Comparison of ENCODE assay signal across 20 cellular contexts in genomic region chr2:48534781-48535180, GRCh38. TPM values are rescaled to one million over a fixed set of nuclear protein-coding genes. Genes with fewer than 3 reads are reported as not detected.
A peak's percentile ranks its signal among the peaks of the same experiment; 100 is the strongest.
DNase-seq lines count a peak whose midpoint lies in the region; ATAC-seq, FAIRE-seq and TF ChIP-seq lines count a peak whose summit lies in the region.
"Had no signal": no experiment of that assay in that cellular context is flagged by ENCODE, and none has a peak within 500 bp of the region (broad histone marks: within the 10 kb centered on the region; RNA-seq: fewer than 3 reads in every experiment).

No MANE protein-coding gene starts in this region.

- peak overlapping the region; percentile 36 for H3K27ac Mint-ChIP-seq in GM23338
- H3K27ac Mint-ChIP-seq in nephron progenitor cell: peak overlapping the region; percentile 26
- H3K27ac Mint-ChIP-seq: CD4-positive, alpha-beta T cell had no signal

- H3K4me3 Mint-ChIP-seq in GM23338: no peak overlapping the region
- H3K4me3 Mint-ChIP-seq in nephron progenitor cell: no peak overlapping the region
- H3K4me3 Mint-ChIP-seq: CD4-positive, alpha-beta T cell had no signal

- H4K20me1 ChIP-seq in GM23338 (replicated peaks; ENCODE audit: insufficient read depth): peaks cover 4% of the 10 kb centered on the region; the same call in 1 of the 2 replicates
- no peaks in the 10 kb centered on the region for H4K20me1 ChIP-seq in H1 (replicated peaks in 1 of 2; ENCODE audit: control insufficient read depth in 1 of 2, insufficient read depth in 2 of 2, low read length in 2 of 2)

- H4K5ac ChIP-seq in H1 (ENCODE audit: insufficient read length, low read depth, low read length): no peak overlapping the region
- H4K5ac ChIP-seq in mesendoderm (ENCODE audit: low read length): no peak overlapping the region

- H3K36me3 ChIP-seq in GM23338 (ENCODE audit: insufficient read depth): no peaks in the 10 kb centered on the region
- peaks cover 0 to 3% (median 0%) of the 10 kb centered on the region in 4 experiments; a peak in 2 of 8 replicates for H3K36me3 ChIP-seq in H1 (ENCODE audit: control insufficient read depth in 2 of 4, insufficient read depth in 4 of 4, low read length in 3 of 4)
- no peaks in the 10 kb centered on the region for H3K36me3 ChIP-seq in iPS-20b (ENCODE audit: insufficient read depth, low read depth, low read length)
- no peaks in the 10 kb centered on the region for H3K36me3 ChIP-seq in mesendoderm (ENCODE audit: control insufficient read depth, insufficient read depth, low read length)

- H4K91ac ChIP-seq in H1 (replicated peaks; ENCODE audit: insufficient read length, low read length): no peak overlapping the region

- H3K9me2 ChIP-seq in GM23338 (ENCODE audit: insufficient read depth): no peaks in the 10 kb centered on the region

- H3K18ac ChIP-seq in H1 (ENCODE audit: extremely low read depth, low read length) (peak overlapping the region; percentile 60), mesendoderm (ENCODE audit: low read length) (no peak overlapping the region)

- 0 out of 2 replicates have a peak overlapping the region, but pooled peaks have one; percentile 53 for H2AK5ac ChIP-seq in H1 (ENCODE audit: low read depth, low read length)
- no peak overlapping the region for H2AK5ac ChIP-seq in mesendoderm (ENCODE audit: low read length)

- FAIRE-seq in H1 (lab: Jason Lieb, UNC): no peak
- FAIRE-seq: A549, D721Med, G401.6, GM12892, GM18507 had no signal

- H2BK120ac ChIP-seq in H1 (replicated peaks; ENCODE audit: low read depth, low read length): no peak overlapping the region
- H2BK120ac ChIP-seq in mesendoderm (ENCODE audit: low read depth, low read length): no peak overlapping the region

- H2AFZ ChIP-seq in GM23338 (no peak overlapping the region), H1 (ENCODE audit: low read length) (no peak overlapping the region)

- H3K4me2 ChIP-seq in GM23338: no peak overlapping the region
- H3K4me2 ChIP-seq in H1 (ENCODE audit: insufficient read depth in 1 of 2, low read depth in 2 of 2, low read length in 2 of 2): no peak overlapping the region
- H3K4me2 ChIP-seq in mesendoderm (ENCODE audit: low read length): no peak overlapping the region
- H3K4me2 ChIP-seq: A549 had no signal

- H3K9me3 Mint-ChIP-seq in GM23338 (no peaks in the 10 kb centered on the region), nephron progenitor cell (peaks cover 7% of the 10 kb centered on the region)
- H3K9me3 Mint-ChIP-seq: CD4-positive, alpha-beta T cell had no signal

- no peak overlapping the region for H3K23ac ChIP-seq in H1 (ENCODE audit: insufficient read length)
- no peak overlapping the region for H3K23ac ChIP-seq in mesendoderm (ENCODE audit: low read length)

- TF ChIP-seq CTCF in GM23338 (conservative IDR thresholded peaks at IDR 0.05; ENCODE audit: low read depth in 2 of 2): no peak
- TF ChIP-seq CTCF in H1 (IDR thresholded peaks at IDR 0.05; ENCODE audit: control extremely low read depth in 1 of 3, insufficient read depth in 1 of 3, low read depth in 1 of 3, low read length in 3 of 3): no peak
- no peak for TF ChIP-seq CTCF in nephron progenitor cell (IDR thresholded peaks at IDR 0.05)

- H2BK12ac ChIP-seq in H1 (ENCODE audit: low read depth, low read length): 0 out of 2 replicates have a peak overlapping the region, but pooled peaks have one; percentile 9

- H3K27ac ChIP-seq in GM23338 (ENCODE audit: low read depth) (peak overlapping the region; percentile 46), H1 (ENCODE audit: low read depth, low read length) (no peak overlapping the region), iPS-20b (ENCODE audit: low read length) (no peak overlapping the region), mesendoderm (ENCODE audit: low read depth, low read length) (no peak overlapping the region)
- H3K27ac ChIP-seq: 22Rv1, A549, C4-2B had no signal

- H4K8ac ChIP-seq in H1 (ENCODE audit: extremely low read depth, insufficient read depth, low read length) (no peak overlapping the region), mesendoderm (ENCODE audit: low read depth, low read length) (no peak overlapping the region)

- peak; percentile 56 for DNase-seq in GM23338 (ENCODE audit: low spot score)
- no peak for DNase-seq in H1 (ENCODE audit: low read depth in 1 of 2, low spot score in 2 of 2)
- DNase-seq in nephron progenitor cell: no peak
- DNase-seq in stimulated activated CD4-positive, alpha-beta T cell treated with anti-CD3 and anti-CD28 coated beads, Interleukin-2, amount 100 ng/mL, for 24 hours: no peak
- DNase-seq in T1000 (lab: John Stamatoyannopoulos, UW): no peak
- no peak for DNase-seq in NCI-H446 (lab: John Stamatoyannopoulos, UW)
- DNase-seq in mesendoderm: no peak
- DNase-seq: AML-193; Caco-2; CD4-positive, alpha-beta T cell; HCEC 1CT had no signal

- TF ChIP-seq RAD21 in H1 (IDR thresholded peaks at IDR 0.05 in 1 of 2, conservative IDR thresholded peaks at IDR 0.05 in 1 of 2; ENCODE audit: low read depth in 2 of 2, low read length in 2 of 2): no peak

- H3K9me3 ChIP-seq in H1 (ENCODE audit: insufficient read depth in 2 of 2, low read depth in 1 of 2, low read length in 1 of 2): no peaks in the 10 kb centered on the region
- no peaks in the 10 kb centered on the region for H3K9me3 ChIP-seq in iPS-20b (ENCODE audit: insufficient read depth, low read depth, low read length)
- H3K9me3 ChIP-seq: A549, Caco-2 had no signal

- no peak overlapping the region for H2BK20ac ChIP-seq in H1 (ENCODE audit: low read length)

- H3K4ac ChIP-seq in H1 (replicated peaks; ENCODE audit: insufficient read length, low read depth, low read length) (no peak overlapping the region), mesendoderm (ENCODE audit: low read depth, low read length) (no peak overlapping the region)

- H2BK5ac ChIP-seq in H1 (ENCODE audit: low read depth, low read length) (no peak overlapping the region), mesendoderm (ENCODE audit: low read length) (no peak overlapping the region)

- no peak overlapping the region for H3K4me3 ChIP-seq in GM23338
- no peak overlapping the region for H3K4me3 ChIP-seq in H1 (ENCODE audit: extremely low read depth in 1 of 4, insufficient read depth in 2 of 4, low read depth in 3 of 4, low read length in 4 of 4)
- H3K4me3 ChIP-seq in iPS-20b (ENCODE audit: low read length): no peak overlapping the region
- H3K4me3 ChIP-seq in mesendoderm (ENCODE audit: low read length): no peak overlapping the region
- H3K4me3 ChIP-seq: A549 had no signal

- H3K4me1 Mint-ChIP-seq in GM23338: peaks cover 22% of the 10 kb centered on the region
- peaks cover 31% of the 10 kb centered on the region for H3K4me1 Mint-ChIP-seq in nephron progenitor cell

- TF ChIP-seq POLR2A in H1 (IDR thresholded peaks at IDR 0.05; ENCODE audit: control extremely low read depth in 1 of 2, low read depth in 2 of 2, low read length in 2 of 2): no peak

- no peak overlapping the region for H3K56ac ChIP-seq in H1 (replicated peaks; ENCODE audit: insufficient read length, low read depth, low read length)
- no peak overlapping the region for H3K56ac ChIP-seq in mesendoderm (ENCODE audit: low read length)

- H3K27me3 ChIP-seq in GM23338 (ENCODE audit: insufficient read depth) (no peaks in the 10 kb centered on the region), H1 (replicated peaks in 1 of 4; ENCODE audit: control insufficient read depth in 3 of 4, extremely low read depth in 1 of 4, insufficient read depth in 3 of 4, low read length in 3 of 4) (no peaks in the 10 kb centered on the region), iPS-20b (ENCODE audit: insufficient read depth, low read length) (no peaks in the 10 kb centered on the region), mesendoderm (ENCODE audit: insufficient read depth, low read length, poor library complexity) (no peaks in the 10 kb centered on the region)

- peaks cover 5% of the 10 kb centered on the region; the same call in 1 of the 2 replicates for H3K23me2 ChIP-seq in H1 (ENCODE audit: low read depth, low read length)

- no peak for TF ChIP-seq EP300 in H1 (IDR thresholded peaks at IDR 0.05; ENCODE audit: borderline replicate concordance in 1 of 2, low read depth in 2 of 2, low read length in 2 of 2)

- no peak overlapping the region for H2BK15ac ChIP-seq in H1 (ENCODE audit: low read length)
- H2BK15ac ChIP-seq in mesendoderm (replicated peaks; ENCODE audit: low read depth): no peak overlapping the region

- POLR2A ChIA-PET in H1 (lab: Charles Lee; ENCODE audit: partially characterized antibody): interaction anchor here (1.0 kb wide), 1 partner anchor 18 kb away, joined by 3 read pairs; no protein-coding TSS in a partner anchor

- no peak for ATAC-seq in GM23338
- ATAC-seq: A549 had no signal

- peaks cover 6% of the 10 kb centered on the region for H3K27me3 Mint-ChIP-seq in GM23338 (ENCODE audit: insufficient read depth, low read depth, poor library complexity)
- no peaks in the 10 kb centered on the region for H3K27me3 Mint-ChIP-seq in nephron progenitor cell (ENCODE audit: low read depth, poor library complexity)
- H3K27me3 Mint-ChIP-seq: CD4-positive, alpha-beta T cell had no signal

- H3K14ac ChIP-seq in H1 (ENCODE audit: insufficient read length): no peak overlapping the region

- no peak overlapping the region for H3K9ac ChIP-seq in H1 (replicated peaks in 1 of 4; ENCODE audit: extremely low read depth in 1 of 4, low read depth in 3 of 4, low read length in 3 of 4)
- peak overlapping the region; percentile 17; the same call in 1 of the 2 replicates for H3K9ac ChIP-seq in iPS-20b (ENCODE audit: low read depth, low read length)
- H3K9ac ChIP-seq in mesendoderm (ENCODE audit: low read length): no peak overlapping the region

- H3K79me2 ChIP-seq in GM23338 (replicated peaks; ENCODE audit: insufficient read depth) (peaks cover 9% of the 10 kb centered on the region; the same call in 1 of the 2 replicates), H1 (ENCODE audit: control insufficient read depth in 1 of 2, insufficient read depth in 2 of 2, low read length in 2 of 2) (peaks cover 0 to 4% of the 10 kb centered on the region in 2 experiments; a peak in 2 of 4 replicates), mesendoderm (ENCODE audit: control insufficient read depth, insufficient read depth, low read length) (no peaks in the 10 kb centered on the region)

- 90% methylated on average over 5 of the region's 5 CpGs; no CpG with 5 or more reads in 1 of the 2 experiments for WGBS in H1 (ENCODE audit: extremely low coverage in 1 of 2, insufficient coverage in 1 of 2, insufficient read length in 1 of 2, insufficient replicate concordance in 2 of 2, low coverage in 1 of 2, low lambda C conversion rate in 2 of 2, missing lambda C conversion rate in 1 of 2), 2 experiments
- no CpG with 5 or more reads among the region's 5 CpGs for WGBS in mesendoderm (ENCODE audit: extremely low coverage, insufficient coverage, low lambda C conversion rate)

- CTCF ChIA-PET in H1 (lab: Charles Lee; ENCODE audit: partially characterized antibody): interaction anchor here (0.9 to 3.6 kb wide), 7 partner anchors 10 to 567 kb away, joined by 3 to 16 read pairs (median 4); no protein-coding TSS in a partner anchor

- H3K36me3 Mint-ChIP-seq in GM23338 (ENCODE audit: low read depth): 0 out of 3 replicates have a peak, but pooled peaks cover 3% of the 10 kb centered on the region
- peaks cover 43% of the 10 kb centered on the region for H3K36me3 Mint-ChIP-seq in nephron progenitor cell (ENCODE audit: low read depth)

- no peaks in the 10 kb centered on the region for H3F3A ChIP-seq in GM23338 (replicated peaks; ENCODE audit: low read depth)

- peaks cover 11% of the 10 kb centered on the region; the same call in 1 of the 2 replicates for H3K4me1 ChIP-seq in GM23338 (ENCODE audit: insufficient read depth)
- H3K4me1 ChIP-seq in H1 (replicated peaks in 1 of 4; ENCODE audit: control insufficient read depth in 3 of 4, insufficient read depth in 4 of 4, low read length in 3 of 4): peaks cover 0 to 13% (median 2%) of the 10 kb centered on the region in 4 experiments; a peak in 3 of 7 replicates
- peaks cover 7% of the 10 kb centered on the region; the same call in 1 of the 2 replicates for H3K4me1 ChIP-seq in iPS-20b (ENCODE audit: insufficient read depth, low read length)
- H3K4me1 ChIP-seq in mesendoderm (ENCODE audit: control insufficient read depth, low read depth, low read length): peaks cover 2% of the 10 kb centered on the region
- H3K4me1 ChIP-seq: Caco-2 had no signal

- H3K79me1 ChIP-seq in H1 (ENCODE audit: low read depth, low read length): 0 out of 2 replicates have a peak, but pooled peaks cover 2% of the 10 kb centered on the region
- H3K79me1 ChIP-seq in mesendoderm (ENCODE audit: low read length): no peaks in the 10 kb centered on the region

RNA-seq across cellular contexts. Expression of gene STON1, which starts 4.8 kb away (rescaled TPM):
- 14.4 and 14.9 TPM in 2 replicates for total RNA-seq in GM23338 (2014; rRNA removed; shearing (Covaris generic))
- polyA plus RNA-seq in GM23338 (2016; fragmentation: Nextera tagmentation; extraction: Ambion mirVana) (5.4 and 5.5 TPM in 2 replicates), H1 (2011; rRNA removed) (4.5 and 5.0 TPM in 2 replicates)
- 10.1 and 10.4 TPM in 2 replicates for total RNA-seq in H1 (2021; fragmentation: NEBNext Ultra II Directional; extraction: Animal tissue kit (Norgen Biotek cat#: 25700))
- 7.9 TPM for polyA plus RNA-seq in H1 (2011; cell fraction: cytosol; rRNA removed)
- polyA plus RNA-seq in H1 (2011; cell fraction: nucleus; rRNA removed): 6.0 TPM
- polyA plus RNA-seq in H1 (2012, experiment 1 of 2): 4.8 to 8.7 TPM (median 6.7 TPM) in 4 replicates
- 0.45 TPM for polyA plus RNA-seq in H1 (2012, experiment 2 of 2)
- polyA plus RNA-seq in H1 (2013, experiment 1 of 2): 5.0 TPM
- 5.1 TPM for polyA plus RNA-seq in H1 (2013, experiment 2 of 2)
- 11.7 and 14.5 TPM in 2 replicates for polyA minus RNA-seq in H1 (2011; rRNA and poly(A)+ RNA removed)
- 9.0 TPM for polyA minus RNA-seq in H1 (2011; cell fraction: cytosol; rRNA and poly(A)+ RNA removed)
- polyA minus RNA-seq in H1 (2011; cell fraction: nucleus; rRNA and poly(A)+ RNA removed): 12.9 TPM
- 1.1 TPM for polyA plus RNA-seq in mesendoderm (2013, experiment 1 of 2)
- 1.1 TPM for polyA plus RNA-seq in mesendoderm (2013, experiment 2 of 2)
- total RNA-seq: HT-29 had no signal
